13 cellular contexts compared by ENCODE assay signal in genomic region chr19:47879385-47879784, GRCh38. TPM values are rescaled to one million over a fixed set of nuclear protein-coding genes. Genes with fewer than 3 reads are reported as not detected.
"Had no signal": no experiment of that assay in that cellular context is flagged by ENCODE, and none has a peak within 500 bp of the region (broad histone marks: within the 10 kb centered on the region; RNA-seq: fewer than 3 reads in every experiment).

No MANE protein-coding gene starts in this region.

RNA-seq across cellular contexts. Expression of gene SULT2A1, which starts 6.7 kb away (rescaled TPM):
- total RNA-seq: activated CD4-positive, alpha-beta memory T cell treated with anti-CD3 and anti-CD28 coated beads, Interleukin-2, amount 10 ng/mL, durations not matched to agents 7 days and 5 days; activated CD4-positive, alpha-beta T cell treated with anti-CD3 and anti-CD28 coated beads for 36 hours; activated CD4-positive, alpha-beta T cell treated with anti-CD3 and anti-CD28 coated beads, Interleukin-2, amount 10 ng/mL, durations not matched to agents 7 days and 5 days; activated CD8-positive, alpha-beta memory T cell treated with anti-CD3 and anti-CD28 coated beads, Interleukin-2, amount 10 ng/mL, durations not matched to agents 7 days and 5 days; activated CD8-positive, alpha-beta T cell treated with anti-CD3 and anti-CD28 coated beads, Interleukin-2, amount 10 ng/mL, durations not matched to agents 7 days and 5 days; activated naive CD8-positive, alpha-beta T cell treated with anti-CD3 and anti-CD28 coated beads, Interleukin-2, amount 10 ng/mL, durations not matched to agents 7 days and 5 days; activated T-helper 2 cell treated with anti-CD3 and anti-CD28 coated beads, Interferon-gamma antibody, Interleukin-2, Interleukin-4, amounts not matched to agents 10 μg/mL and 5 μg/mL and 100 μg/mL, durations not matched to agents 14 hours and 24 hours and 36 hours; bronchial epithelial cell; cardiac muscle cell; chondrocyte had no signal

RNA-seq across cellular contexts. Expression of gene TPRX2, which starts 20.4 kb away (rescaled TPM):
- total RNA-seq: activated CD4-positive, alpha-beta memory T cell treated with anti-CD3 and anti-CD28 coated beads, Interleukin-2, amount 10 ng/mL, durations not matched to agents 7 days and 5 days; activated CD4-positive, alpha-beta T cell treated with anti-CD3 and anti-CD28 coated beads for 36 hours; activated CD4-positive, alpha-beta T cell treated with anti-CD3 and anti-CD28 coated beads, Interleukin-2, amount 10 ng/mL, durations not matched to agents 7 days and 5 days; activated CD8-positive, alpha-beta memory T cell treated with anti-CD3 and anti-CD28 coated beads, Interleukin-2, amount 10 ng/mL, durations not matched to agents 7 days and 5 days; activated CD8-positive, alpha-beta T cell treated with anti-CD3 and anti-CD28 coated beads, Interleukin-2, amount 10 ng/mL, durations not matched to agents 7 days and 5 days; activated naive CD8-positive, alpha-beta T cell treated with anti-CD3 and anti-CD28 coated beads, Interleukin-2, amount 10 ng/mL, durations not matched to agents 7 days and 5 days; activated T-helper 2 cell treated with anti-CD3 and anti-CD28 coated beads, Interferon-gamma antibody, Interleukin-2, Interleukin-4, amounts not matched to agents 10 μg/mL and 5 μg/mL and 100 μg/mL, durations not matched to agents 14 hours and 24 hours and 36 hours; ascending aorta; bronchial epithelial cell; cardiac muscle cell; chondrocyte; WTC11 had no signal
- polyA plus RNA-seq: adipose tissue, cardiac muscle cell had no signal

RNA-seq across cellular contexts. Expression of gene CRX, which starts 57.6 kb away (rescaled TPM):
- total RNA-seq: activated CD4-positive, alpha-beta memory T cell treated with anti-CD3 and anti-CD28 coated beads, Interleukin-2, amount 10 ng/mL, durations not matched to agents 7 days and 5 days; activated CD4-positive, alpha-beta T cell treated with anti-CD3 and anti-CD28 coated beads for 36 hours; activated CD4-positive, alpha-beta T cell treated with anti-CD3 and anti-CD28 coated beads, Interleukin-2, amount 10 ng/mL, durations not matched to agents 7 days and 5 days; activated CD8-positive, alpha-beta memory T cell treated with anti-CD3 and anti-CD28 coated beads, Interleukin-2, amount 10 ng/mL, durations not matched to agents 7 days and 5 days; activated CD8-positive, alpha-beta T cell treated with anti-CD3 and anti-CD28 coated beads, Interleukin-2, amount 10 ng/mL, durations not matched to agents 7 days and 5 days; activated T-helper 2 cell treated with anti-CD3 and anti-CD28 coated beads, Interferon-gamma antibody, Interleukin-2, Interleukin-4, amounts not matched to agents 10 μg/mL and 5 μg/mL and 100 μg/mL, durations not matched to agents 14 hours and 24 hours and 36 hours; ascending aorta; bronchial epithelial cell; chondrocyte had no signal
